13 cellular contexts compared by ENCODE assay signal in genomic region chr2:30127016-30127893, GRCh38. TPM values are rescaled to one million over a fixed set of nuclear protein-coding genes. Genes with fewer than 3 reads are reported as not detected.
DNase-seq lines count a peak whose midpoint lies in the region; ATAC-seq, FAIRE-seq and TF ChIP-seq lines count a peak whose summit lies in the region.
"Had no signal": no experiment of that assay in that cellular context is flagged by ENCODE, and none has a peak within 500 bp of the region (broad histone marks: within the 10 kb centered on the region; RNA-seq: fewer than 3 reads in every experiment).

No MANE protein-coding gene starts in this region.

- H2BK120ac ChIP-seq in IMR-90 (ENCODE audit: low read depth, low read length) = no peak overlapping the region

- H3K27ac ChIP-seq in ACC112 (ENCODE audit: low read depth, low read length) (peak overlapping the region; percentile 72), IMR-90 (ENCODE audit: insufficient read depth, low read length) (no peak overlapping the region), brain microvascular endothelial cell (no peak overlapping the region)
- H3K27ac ChIP-seq: adrenal gland, psoas muscle had no signal

- no TSS peak for BruUV-seq in IMR-90 (replicated peaks; lab: Mats Ljungman, UMichigan)

- H2AFZ ChIP-seq in ACC112 (ENCODE audit: low read length, unreplicated experiment) (peak overlapping the region; percentile 72), IMR-90 (replicated peaks; ENCODE audit: low read length, poor library complexity) (no peak overlapping the region)

- H3K27me3 ChIP-seq in ACC112 (ENCODE audit: insufficient read depth, low read length) (no peaks in the 10 kb centered on the region), IMR-90 (ENCODE audit: control insufficient read depth, insufficient read depth, low read length) (peaks cover 15% of the 10 kb centered on the region), brain microvascular endothelial cell (replicated peaks) (no peaks in the 10 kb centered on the region)
- H3K27me3 ChIP-seq: adrenal gland had no signal

- no peak overlapping the region for H3K4me2 ChIP-seq in IMR-90 (ENCODE audit: low read depth, low read length)

- H4K5ac ChIP-seq in IMR-90 (ENCODE audit: low read depth, low read length) = no peak overlapping the region

- H2BK15ac ChIP-seq in IMR-90 (ENCODE audit: low read depth, low read length) = no peak overlapping the region

- no peaks in the 10 kb centered on the region for H3K9me3 ChIP-seq in IMR-90 (ENCODE audit: control insufficient read depth, insufficient read depth, low read length)
- H3K9me3 ChIP-seq: psoas muscle had no signal

- H3K9me1 ChIP-seq in IMR-90 (ENCODE audit: insufficient read depth, low read length) = no peaks in the 10 kb centered on the region

- H2AK9ac ChIP-seq in IMR-90 (replicated peaks; ENCODE audit: low read depth, low read length, poor library complexity) = no peak overlapping the region

- in situ Hi-C loops in IMR-90 (cut with MboI; ENCODE audit: low sequenced_read_pairs) (no loop called here), brain microvascular endothelial cell (cut with HindIII; ENCODE audit: low pct_ligation_motif_present, low sequenced_read_pairs) (no loop called here)

- CTCF ChIA-PET in IMR-90 (lab: Yijun Ruan, JAX) = no interaction called here

- ATAC-seq in IMR-90 (ENCODE audit: low read depth) (no peak), GM19035 (IDR thresholded peaks at IDR 0.05; ENCODE audit: unreplicated experiment) (no peak)
- ATAC-seq: psoas muscle had no signal

- no peak for TF ChIP-seq RAD21 in IMR-90 (IDR thresholded peaks at IDR 0.05; ENCODE audit: low read length)

- POLR2A ChIA-PET in IMR-90 (lab: Charles Lee; ENCODE audit: unreplicated experiment) = no interaction called here

- no peak overlapping the region for H2BK20ac ChIP-seq in IMR-90 (ENCODE audit: low read depth, low read length)

- WGBS in IMR-90 (ENCODE audit: extremely low coverage in 2 of 2, insufficient read length in 1 of 2), 2 experiments = 50% methylated on average over 1 of the region's 9 CpGs; no CpG with 5 or more reads in 1 of the 2 experiments

- dilution Hi-C loops in IMR-90 (cut with HindIII; ENCODE audit: low sequenced_read_pairs, unreplicated experiment) = no loop called here

- H3K14ac ChIP-seq in IMR-90 (replicated peaks; ENCODE audit: low read depth, low read length) = no peak overlapping the region

- H3K56ac ChIP-seq in IMR-90 (ENCODE audit: extremely low read depth, insufficient read depth, low read length) = no peak overlapping the region

- no peaks in the 10 kb centered on the region for H4K20me1 ChIP-seq in IMR-90 (ENCODE audit: insufficient read depth, low read length)

- no peak overlapping the region for H4K91ac ChIP-seq in IMR-90 (ENCODE audit: insufficient read depth, low read depth, low read length)

- H3K36me3 ChIP-seq in ACC112 (ENCODE audit: insufficient read depth, low read length) (no peaks in the 10 kb centered on the region), IMR-90 (ENCODE audit: control insufficient read depth, insufficient read depth, low read length) (no peaks in the 10 kb centered on the region), brain microvascular endothelial cell (replicated peaks) (no peaks in the 10 kb centered on the region)
- H3K36me3 ChIP-seq: adrenal gland had no signal

- H3K79me1 ChIP-seq in IMR-90 (ENCODE audit: low read depth in 1 of 2, low read length in 2 of 2) = no peaks in the 10 kb centered on the region

- H3K4me1 ChIP-seq in ACC112 (ENCODE audit: control insufficient read depth, insufficient read depth, low read length, unreplicated experiment) (peaks cover 4% of the 10 kb centered on the region), IMR-90 (ENCODE audit: control insufficient read depth, insufficient read depth, low read length) (no peaks in the 10 kb centered on the region; the same call in 1 of the 2 replicates)
- H3K4me1 ChIP-seq: adrenal gland, psoas muscle had no signal

- TF ChIP-seq POLR2A in IMR-90 (IDR thresholded peaks at IDR 0.05; ENCODE audit: low read depth, low read length) = no peak

- H3K23ac ChIP-seq in IMR-90 (ENCODE audit: low read depth, low read length) = no peak overlapping the region

- H3K4ac ChIP-seq in IMR-90 (ENCODE audit: low read depth, low read length) = no peak overlapping the region

- H3K9ac ChIP-seq in IMR-90 (ENCODE audit: low read depth, low read length) = no peak overlapping the region

- TF ChIP-seq CTCF in IMR-90 (conservative IDR thresholded peaks at IDR 0.05; ENCODE audit: low read depth, low read length) = no peak
- no peak for TF ChIP-seq CTCF in brain microvascular endothelial cell (IDR thresholded peaks at IDR 0.05; ENCODE audit: low read depth, low read length, missing control alignments)

- peak; percentile 31 for DNase-seq in IMR-90
- DNase-seq in brain microvascular endothelial cell = peak; percentile 40
- no peak for DNase-seq in posterior vena cava (ENCODE audit: low spot score)
- no peak for DNase-seq in CD1c-positive myeloid dendritic cell (ENCODE audit: extremely low spot score)
- no peak for DNase-seq in head of caudate nucleus
- DNase-seq: activated CD4-positive, alpha-beta T cell treated with anti-CD3 and anti-CD28 coated beads, Interleukin-2, amount 50 U/mL, for 48 hours; H9; NCI-H1436 treated with DMSO at 0.1 percent for 48 hours; psoas muscle had no signal

- H4K8ac ChIP-seq in IMR-90 (ENCODE audit: low read depth in 2 of 2, low read length in 2 of 2) = no peak overlapping the region

- H3K18ac ChIP-seq in IMR-90 (ENCODE audit: low read depth, low read length) = no peak overlapping the region

- no peak overlapping the region for H2AK5ac ChIP-seq in IMR-90 (ENCODE audit: low read depth, low read length)

- no peaks in the 10 kb centered on the region for H3K79me2 ChIP-seq in ACC112 (ENCODE audit: control insufficient read depth, insufficient read depth, low read length, unreplicated experiment)

- peak; percentile 66 for FAIRE-seq in islet of Langerhans (lab: Jason Lieb, UNC)

- peak overlapping the region; percentile 39 for H2BK5ac ChIP-seq in IMR-90 (ENCODE audit: low read depth, low read length, poor library complexity, severe bottlenecking)

- H3K4me3 ChIP-seq in ACC112 (ENCODE audit: low read depth, low read length) (peak overlapping the region; percentile 52), IMR-90 (ENCODE audit: insufficient read depth, low read depth, low read length) (no peak overlapping the region), brain microvascular endothelial cell (ENCODE audit: low read depth, low read length) (no peak overlapping the region)
- H3K4me3 ChIP-seq: adrenal gland, psoas muscle had no signal

- intact Hi-C loops in IMR-90 (cut with micrococcal nuclease) = no loop called here
- intact Hi-C loops in posterior vena cava (cut with DNase I) = no loop called here
- intact Hi-C loops in head of caudate nucleus (cut with DNase I) = no loop called here

TF ChIP-seq in IMR-90, 13 proteins besides CTCF, POLR2A, EP300 and RAD21:
- 0 out of 2 replicates have a peak, but pooled peaks have one; percentile 16 for TF ChIP-seq MAFK (IDR thresholded peaks at IDR 0.05; ENCODE audit: low read depth, low read length)
- TF ChIP-seq RFX5 (IDR thresholded peaks at IDR 0.05; ENCODE audit: low read depth, low read length) = no peak
TF ChIP-seq in IMR-90: peak in this region for 1.

RNA-seq across cellular contexts. Expression of gene YPEL5, which starts 19.6 kb away (rescaled TPM):
- 40.7 and 54.7 TPM in 2 replicates for total RNA-seq in IMR-90 (2012; rRNA removed)
- polyA plus RNA-seq in IMR-90 (2012; rRNA removed) = 49.6 and 62.6 TPM in 2 replicates
- 14.5 and 14.6 TPM in 2 replicates for polyA plus RNA-seq in IMR-90 (2012; cell fraction: cytosol; rRNA removed)
- 7.3 and 43.8 TPM in 2 replicates for polyA plus RNA-seq in IMR-90 (2012; cell fraction: nucleus; rRNA removed; ENCODE audit: low replicate concordance)
- 10 to 100 TPM; 88.3 to 95.7 TPM for total RNA-seq in posterior vena cava

Comparison
In these comparisons a context has a peak if more than half of its experiments do, and no peak if none do; other contexts are left out.
1. DNase-seq: peak in IMR-90 (single experiment) and brain microvascular endothelial cell (single experiment); none in posterior vena cava (single experiment), CD1c-positive myeloid dendritic cell (single experiment) and head of caudate nucleus (0 of 42).